17 cellular contexts compared by ENCODE assay signal in the genomic region with DNA sequence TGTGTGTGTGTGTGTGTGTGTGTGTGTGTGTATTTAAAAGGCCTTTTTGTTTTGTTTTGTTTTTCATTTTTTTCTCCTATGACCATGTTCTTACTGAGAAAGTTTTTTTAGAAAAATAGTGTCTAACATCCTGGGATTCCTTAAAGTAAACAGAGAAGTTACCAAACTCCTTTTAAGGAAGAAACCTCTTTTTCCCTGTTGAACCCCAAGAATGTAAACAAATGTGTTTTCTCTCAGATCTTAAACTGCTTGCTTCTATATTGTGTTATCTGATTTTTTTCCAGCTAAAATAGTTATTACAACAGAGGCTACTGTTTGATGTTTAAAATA. TPM values are rescaled to one million over a fixed set of nuclear protein-coding genes. Genes with fewer than 3 reads are reported as not detected.
DNase-seq lines count a peak whose midpoint lies in the region; ATAC-seq and TF ChIP-seq lines count a peak whose summit lies in the region.
"Had no signal": no experiment of that assay in that cellular context is flagged by ENCODE, and none has a peak within 500 bp of the region (broad histone marks: within the 10 kb centered on the region; RNA-seq: fewer than 3 reads in every experiment).

No MANE protein-coding gene starts in this region.

- no peak overlapping the region for H3K4me3 ChIP-seq in AG04449 (ENCODE audit: low read depth, low read length)
- no peak overlapping the region for H3K4me3 ChIP-seq in vagina
- H3K4me3 ChIP-seq: breast epithelium had no signal

- no peak for TF ChIP-seq POLR2A in vagina (IDR thresholded peaks at IDR 0.05)

- peaks cover 4% of the 10 kb centered on the region for H3K4me1 ChIP-seq in vagina
- H3K4me1 ChIP-seq: breast epithelium had no signal

- no peaks in the 10 kb centered on the region for H3K9me3 Mint-ChIP-seq in HFFc6
- H3K9me3 Mint-ChIP-seq in nephron = peaks cover 18% of the 10 kb centered on the region
- H3K9me3 Mint-ChIP-seq: T-helper 1 cell treated with Interleukin-12 subunit alpha and Interleukin-12 subunit beta and Interleukin-4 antibody, amounts not matched to agents 30 μg/mL and 1 μg/mL, for 36 hours had no signal

- TF ChIP-seq CTCF in AG04449 (IDR thresholded peaks at IDR 0.05; ENCODE audit: insufficient read depth, low read length, missing control alignments) (no peak), HFFc6 (IDR thresholded peaks at IDR 0.05) (no peak), nephron (IDR thresholded peaks at IDR 0.05; ENCODE audit: unreplicated experiment in 3 of 3) (no peak), vagina (IDR thresholded peaks at IDR 0.05) (no peak)

- H3K27ac Mint-ChIP-seq in HFFc6 (peak overlapping the region; percentile 21), nephron (peak overlapping the region; percentile 74 to 91 (median 82))
- H3K27ac Mint-ChIP-seq: IgD-negative memory B cell; progenitor cell of endocrine pancreas; T-helper 1 cell treated with Interleukin-12 subunit alpha and Interleukin-12 subunit beta and Interleukin-4 antibody, amounts not matched to agents 30 μg/mL and 1 μg/mL, for 36 hours had no signal

- CTCF ChIA-PET in AG04449 (lab: Yijun Ruan, JAX) = interaction anchor here (1.4 kb wide), 1 partner anchor 9 kb away, joined by 4 read pairs; no protein-coding TSS in a partner anchor

- DNase-seq in AG04449 (ENCODE audit: low read depth, low spot score) (peak; percentile 78), HFFc6 (peak; percentile 68), fibroblast of gingiva (ENCODE audit: low read depth) (peak; percentile 92), vagina (ENCODE audit: extremely low spot score in 2 of 2) (no peak), GOT3 (lab: John Stamatoyannopoulos, UW) (no peak)
- DNase-seq: activated CD4-positive, CD25-positive, alpha-beta regulatory T cell; H9; NCI-H2171; NK-92 treated with Interleukin-12 subunit alpha and Interleukin-12 subunit beta, amount 100 ng/mL, for 24 hours; substantia nigra had no signal

- H3K27ac ChIP-seq in vagina = no peak overlapping the region

- H3K4me3 Mint-ChIP-seq in HFFc6 = no peak overlapping the region
- H3K4me3 Mint-ChIP-seq in nephron = no peak overlapping the region
- H3K4me3 Mint-ChIP-seq: H9; IgD-negative memory B cell; T-helper 1 cell treated with Interleukin-12 subunit alpha and Interleukin-12 subunit beta and Interleukin-4 antibody, amounts not matched to agents 30 μg/mL and 1 μg/mL, for 36 hours had no signal

- no peaks in the 10 kb centered on the region for H3K36me3 ChIP-seq in vagina
- H3K36me3 ChIP-seq: breast epithelium had no signal

- POLR2A ChIA-PET in AG04449 (lab: Yijun Ruan, JAX) = no interaction called here

- H3K4me1 Mint-ChIP-seq in HFFc6 (ENCODE audit: low read depth) = peaks cover 18% of the 10 kb centered on the region
- H3K4me1 Mint-ChIP-seq in nephron = peaks cover 23% of the 10 kb centered on the region

- H3K9me3 ChIP-seq in vagina = no peaks in the 10 kb centered on the region
- H3K9me3 ChIP-seq: breast epithelium had no signal

- H3K27me3 ChIP-seq in vagina = no peaks in the 10 kb centered on the region
- H3K27me3 ChIP-seq: breast epithelium had no signal

- H3K27me3 Mint-ChIP-seq in HFFc6 (ENCODE audit: insufficient read depth) (peaks cover 9% of the 10 kb centered on the region), nephron (ENCODE audit: low read depth) (no peaks in the 10 kb centered on the region)
- H3K27me3 Mint-ChIP-seq: progenitor cell of endocrine pancreas had no signal

- no peaks in the 10 kb centered on the region for H3K36me3 Mint-ChIP-seq in HFFc6 (ENCODE audit: low read depth)
- H3K36me3 Mint-ChIP-seq in nephron (ENCODE audit: low read depth) = no peaks in the 10 kb centered on the region
- H3K36me3 Mint-ChIP-seq: IgD-negative memory B cell had no signal

- intact Hi-C loops in vagina (cut with DNase I) = no loop called here

- ATAC-seq in GM21390 (IDR thresholded peaks at IDR 0.05; ENCODE audit: unreplicated experiment) = no peak
- no peak for ATAC-seq in HG03108 (IDR thresholded peaks at IDR 0.05; ENCODE audit: unreplicated experiment)

RNA-seq across cellular contexts. Expression of a gene that starts 49.5 kb away (rescaled TPM):
- 10 to 100 TPM; 35.9 to 41.5 (median 40.8) TPM for total RNA-seq in HFFc6 (2021; fragmentation: NEBNext Ultra II Directional; extraction: Animal tissue kit (Norgen Biotek cat#: 25700))
- total RNA-seq in vagina = 22.6 TPM

Comparison
In these comparisons a context has a peak if more than half of its experiments do, and no peak if none do; other contexts are left out.
1. DNase-seq: peak in AG04449 (single experiment), HFFc6 (single experiment) and fibroblast of gingiva (single experiment); none in vagina (0 of 2) and GOT3 (single experiment).